ENCODE assay signal across 17 cellular contexts in the genomic region with DNA sequence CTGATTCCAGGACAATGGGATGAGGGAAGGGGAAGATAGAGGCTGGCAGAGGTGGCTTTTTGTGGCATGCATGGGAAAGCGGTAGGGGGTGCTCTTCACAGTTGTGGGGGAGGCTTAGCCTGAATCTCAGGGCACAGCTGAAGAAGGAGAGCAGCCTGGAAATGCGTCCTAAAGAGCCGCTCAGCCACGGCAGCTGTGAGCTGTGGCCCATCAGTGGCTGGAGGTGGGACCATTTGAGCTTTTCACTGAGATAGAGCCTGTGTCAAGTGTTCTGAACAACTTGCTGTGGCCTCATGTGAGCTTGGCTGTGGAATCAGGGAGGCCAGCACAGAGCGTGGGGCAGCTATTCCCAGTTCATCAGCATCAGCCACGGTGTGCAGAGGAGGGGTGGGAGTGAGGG.
A peak's percentile ranks its signal among the peaks of the same experiment; 100 is the strongest.
DNase-seq lines count a peak whose midpoint lies in the region; ATAC-seq and TF ChIP-seq lines count a peak whose summit lies in the region.
"Had no signal": no experiment of that assay in that cellular context is flagged by ENCODE, and none has a peak within 500 bp of the region (broad histone marks: within the 10 kb centered on the region; RNA-seq: fewer than 3 reads in every experiment).

No MANE protein-coding gene starts in this region.

- no peak overlapping the region for H3K4me3 Mint-ChIP-seq in activated naive CD8-positive, alpha-beta T cell treated with anti-CD3 and anti-CD28 coated beads, Interleukin-2, amount 10 ng/mL, durations not matched to agents 7 days and 5 days
- no peak overlapping the region for H3K4me3 Mint-ChIP-seq in activated naive CD8-positive, alpha-beta T cell treated with anti-CD3 and anti-CD28 coated beads for 36 hours
- H3K4me3 Mint-ChIP-seq in WTC11, result no peak overlapping the region
- H3K4me3 Mint-ChIP-seq: B cell; CD8-positive, alpha-beta T cell had no signal

- ATAC-seq in activated naive CD8-positive, alpha-beta T cell treated with anti-CD3 and anti-CD28 coated beads, Interleukin-2, amount 10 ng/mL, durations not matched to agents 7 days and 5 days (ENCODE audit: low read depth), result no peak
- peak; percentile 42 for ATAC-seq in WTC11
- ATAC-seq in left lobe of liver, result no peak
- no peak for ATAC-seq in omental fat pad (ENCODE audit: low FRiP score)
- no peak for ATAC-seq in HG03378 (IDR thresholded peaks at IDR 0.05; ENCODE audit: unreplicated experiment)
- ATAC-seq: CD8-positive, alpha-beta T cell; K562 had no signal

- POLR2A ChIA-PET in activated naive CD8-positive, alpha-beta T cell treated with anti-CD3 and anti-CD28 coated beads, Interleukin-2, amount 10 ng/mL, durations not matched to agents 7 days and 5 days (lab: Charles Lee), result no interaction called here
- POLR2A ChIA-PET in WTC11 (lab: Charles Lee), result interaction anchor here (0.8 kb wide), 1 partner anchor 28 kb away, joined by 3 read pairs; no protein-coding TSS in a partner anchor

- peak overlapping the region; percentile 7 for H3K27ac Mint-ChIP-seq in activated naive CD8-positive, alpha-beta T cell treated with anti-CD3 and anti-CD28 coated beads, Interleukin-2, amount 10 ng/mL, durations not matched to agents 7 days and 5 days
- no peak overlapping the region for H3K27ac Mint-ChIP-seq in activated naive CD8-positive, alpha-beta T cell treated with anti-CD3 and anti-CD28 coated beads for 36 hours
- no peak overlapping the region for H3K27ac Mint-ChIP-seq in WTC11
- H3K27ac Mint-ChIP-seq: B cell; CD8-positive, alpha-beta T cell had no signal

- H3K9me3 Mint-ChIP-seq in activated naive CD8-positive, alpha-beta T cell treated with anti-CD3 and anti-CD28 coated beads, Interleukin-2, amount 10 ng/mL, durations not matched to agents 7 days and 5 days, result peaks cover 7% of the 10 kb centered on the region
- H3K9me3 Mint-ChIP-seq in activated naive CD8-positive, alpha-beta T cell treated with anti-CD3 and anti-CD28 coated beads for 36 hours, result peaks cover 5% of the 10 kb centered on the region
- H3K9me3 Mint-ChIP-seq in WTC11, result no peaks in the 10 kb centered on the region

- peaks cover 20% of the 10 kb centered on the region for H3K4me1 Mint-ChIP-seq in activated naive CD8-positive, alpha-beta T cell treated with anti-CD3 and anti-CD28 coated beads, Interleukin-2, amount 10 ng/mL, durations not matched to agents 7 days and 5 days
- H3K4me1 Mint-ChIP-seq in activated naive CD8-positive, alpha-beta T cell treated with anti-CD3 and anti-CD28 coated beads for 36 hours, result peaks cover 23% of the 10 kb centered on the region
- peaks cover 29% of the 10 kb centered on the region for H3K4me1 Mint-ChIP-seq in WTC11
- H3K4me1 Mint-ChIP-seq: B cell had no signal

- H3K36me3 Mint-ChIP-seq in activated naive CD8-positive, alpha-beta T cell treated with anti-CD3 and anti-CD28 coated beads, Interleukin-2, amount 10 ng/mL, durations not matched to agents 7 days and 5 days, result no peaks in the 10 kb centered on the region
- H3K36me3 Mint-ChIP-seq in activated naive CD8-positive, alpha-beta T cell treated with anti-CD3 and anti-CD28 coated beads for 36 hours, result no peaks in the 10 kb centered on the region
- no peaks in the 10 kb centered on the region for H3K36me3 Mint-ChIP-seq in WTC11
- H3K36me3 Mint-ChIP-seq: CD8-positive, alpha-beta T cell had no signal

- CTCF ChIA-PET in WTC11 (lab: Charles Lee), result interaction anchor here (0.7 to 1.9 kb wide), 4 partner anchors 51 to 218 kb away, joined by 3 to 6 read pairs (median 4); no protein-coding TSS in a partner anchor

- DNase-seq in activated naive CD8-positive, alpha-beta T cell treated with anti-CD3 and anti-CD28 coated beads, Interleukin-2, amount 10 ng/mL, durations not matched to agents 7 days and 5 days, result no peak
- DNase-seq in activated naive CD8-positive, alpha-beta T cell treated with anti-CD3 and anti-CD28 coated beads for 36 hours, result no peak
- DNase-seq in WTC11 (ENCODE audit: low spot score), result no peak
- peak; percentile 28 for DNase-seq in left lobe of liver (ENCODE audit: low spot score)
- DNase-seq in omental fat pad (ENCODE audit: low spot score), result no peak
- DNase-seq in SHP77 (lab: John Stamatoyannopoulos, UW), result no peak
- no peak for DNase-seq in OCI-M2 (lab: John Stamatoyannopoulos, UW; ENCODE audit: unreplicated experiment)
- DNase-seq: 8988T, Calu3, DMS79 treated with DMSO at 0.1 percent for 48 hours, GF-D8, GM23248, IMR-90 had no signal

- TF ChIP-seq CTCF in WTC11 (IDR thresholded peaks at IDR 0.05) (no peak), omental fat pad (IDR thresholded peaks at IDR 0.05) (no peak)

- peaks cover 36% of the 10 kb centered on the region for H3K27me3 Mint-ChIP-seq in activated naive CD8-positive, alpha-beta T cell treated with anti-CD3 and anti-CD28 coated beads, Interleukin-2, amount 10 ng/mL, durations not matched to agents 7 days and 5 days
- peaks cover 36% of the 10 kb centered on the region for H3K27me3 Mint-ChIP-seq in activated naive CD8-positive, alpha-beta T cell treated with anti-CD3 and anti-CD28 coated beads for 36 hours
- no peaks in the 10 kb centered on the region for H3K27me3 Mint-ChIP-seq in WTC11 (ENCODE audit: low read depth)
- H3K27me3 Mint-ChIP-seq: B cell had no signal

TF ChIP-seq in WTC11, 78 proteins besides CTCF, POLR2A, EP300 and RAD21:
- TF ChIP-seq PRRX2 (CRISPR knock-in tag; IDR thresholded peaks at IDR 0.05) (no peak), NR2C2 (CRISPR knock-in tag; IDR thresholded peaks at IDR 0.05) (no peak), CBFB (CRISPR knock-in tag; IDR thresholded peaks at IDR 0.05; ENCODE audit: low read depth) (no peak), NR1H2 (CRISPR knock-in tag; IDR thresholded peaks at IDR 0.05) (no peak), OVOL2 (CRISPR knock-in tag; IDR thresholded peaks at IDR 0.05; ENCODE audit: borderline replicate concordance) (no peak), TEAD1 (CRISPR knock-in tag; IDR thresholded peaks at IDR 0.05) (no peak)
- TF ChIP-seq, protein P1, sequence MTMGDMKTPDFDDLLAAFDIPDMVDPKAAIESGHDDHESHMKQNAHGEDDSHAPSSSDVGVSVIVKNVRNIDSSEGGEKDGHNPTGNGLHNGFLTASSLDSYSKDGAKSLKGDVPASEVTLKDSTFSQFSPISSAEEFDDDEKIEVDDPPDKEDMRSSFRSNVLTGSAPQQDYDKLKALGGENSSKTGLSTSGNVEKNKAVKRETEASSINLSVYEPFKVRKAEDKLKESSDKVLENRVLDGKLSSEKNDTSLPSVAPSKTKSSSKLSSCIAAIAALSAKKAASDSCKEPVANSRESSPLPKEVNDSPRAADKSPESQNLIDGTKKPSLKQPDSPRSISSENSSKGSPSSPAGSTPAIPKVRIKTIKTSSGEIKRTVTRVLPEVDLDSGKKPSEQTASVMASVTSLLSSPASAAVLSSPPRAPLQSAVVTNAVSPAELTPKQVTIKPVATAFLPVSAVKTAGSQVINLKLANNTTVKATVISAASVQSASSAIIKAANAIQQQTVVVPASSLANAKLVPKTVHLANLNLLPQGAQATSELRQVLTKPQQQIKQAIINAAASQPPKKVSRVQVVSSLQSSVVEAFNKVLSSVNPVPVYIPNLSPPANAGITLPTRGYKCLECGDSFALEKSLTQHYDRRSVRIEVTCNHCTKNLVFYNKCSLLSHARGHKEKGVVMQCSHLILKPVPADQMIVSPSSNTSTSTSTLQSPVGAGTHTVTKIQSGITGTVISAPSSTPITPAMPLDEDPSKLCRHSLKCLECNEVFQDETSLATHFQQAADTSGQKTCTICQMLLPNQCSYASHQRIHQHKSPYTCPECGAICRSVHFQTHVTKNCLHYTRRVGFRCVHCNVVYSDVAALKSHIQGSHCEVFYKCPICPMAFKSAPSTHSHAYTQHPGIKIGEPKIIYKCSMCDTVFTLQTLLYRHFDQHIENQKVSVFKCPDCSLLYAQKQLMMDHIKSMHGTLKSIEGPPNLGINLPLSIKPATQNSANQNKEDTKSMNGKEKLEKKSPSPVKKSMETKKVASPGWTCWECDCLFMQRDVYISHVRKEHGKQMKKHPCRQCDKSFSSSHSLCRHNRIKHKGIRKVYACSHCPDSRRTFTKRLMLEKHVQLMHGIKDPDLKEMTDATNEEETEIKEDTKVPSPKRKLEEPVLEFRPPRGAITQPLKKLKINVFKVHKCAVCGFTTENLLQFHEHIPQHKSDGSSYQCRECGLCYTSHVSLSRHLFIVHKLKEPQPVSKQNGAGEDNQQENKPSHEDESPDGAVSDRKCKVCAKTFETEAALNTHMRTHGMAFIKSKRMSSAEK (CRISPR knock-in tag; IDR thresholded peaks at IDR 0.05; ENCODE audit: borderline replicate concordance), result no peak
